Comparison of ENCODE assay signal across 10 cellular contexts in the genomic region with DNA sequence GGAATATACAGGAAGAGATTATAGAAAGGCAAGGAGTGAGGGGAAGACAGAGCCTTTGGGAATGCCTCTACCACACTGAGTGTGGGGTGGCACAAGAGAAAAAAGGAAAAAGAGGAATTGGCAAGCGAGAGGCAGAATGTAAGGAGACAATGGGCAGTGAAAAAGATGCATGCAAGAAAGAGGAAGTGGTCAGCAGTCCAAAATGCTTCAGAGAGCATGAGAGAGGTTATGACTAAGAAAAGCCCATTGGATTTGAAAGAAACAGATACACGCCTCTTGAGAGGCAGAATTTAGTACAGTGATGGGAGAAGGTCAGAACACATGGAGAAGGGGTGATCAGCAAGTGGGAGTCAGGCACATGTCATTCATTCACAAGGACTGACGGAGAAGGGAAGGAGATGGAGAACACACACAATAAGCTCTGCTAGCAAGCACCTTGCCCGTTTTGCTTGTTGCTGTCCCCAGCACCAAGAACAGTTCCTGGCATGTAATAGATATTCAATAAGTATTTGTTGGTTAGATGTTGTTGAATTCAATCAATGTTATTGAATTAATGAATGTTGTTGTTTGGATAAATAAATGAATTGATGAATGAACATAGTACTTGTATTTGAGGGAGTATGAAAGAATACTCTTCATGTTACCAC. TPM values are rescaled to one million over a fixed set of nuclear protein-coding genes. Genes with fewer than 3 reads are reported as not detected.
DNase-seq lines count a peak whose midpoint lies in the region; ATAC-seq, FAIRE-seq and TF ChIP-seq lines count a peak whose summit lies in the region.
"Had no signal": no experiment of that assay in that cellular context is flagged by ENCODE, and none has a peak within 500 bp of the region (broad histone marks: within the 10 kb centered on the region; RNA-seq: fewer than 3 reads in every experiment).

No MANE protein-coding gene starts in this region.

- H2AFZ ChIP-seq in HepG2 (ENCODE audit: low read length), result no peak overlapping the region
- H2AFZ ChIP-seq: neural progenitor cell had no signal

- in situ Hi-C loops in HepG2 (cut with HindIII; ENCODE audit: extremely low pct_ligation_motif_present, low pct_unique_long_range_greater_than_20kb), result no loop called here

- TF ChIP-seq CTCF in HepG2 (CRISPR knock-in tag; IDR thresholded peaks at IDR 0.05), result no peak

- TF ChIP-seq POLR2A in HepG2 (IDR thresholded peaks at IDR 0.05; ENCODE audit: insufficient read depth in 1 of 2, low read depth in 2 of 2, low read length in 2 of 2), result no peak

- H3K27ac ChIP-seq in HepG2 (ENCODE audit: extremely low read length, insufficient read depth, low read length), result no peak overlapping the region
- no peak overlapping the region for H3K27ac ChIP-seq in substantia nigra (ENCODE audit: low read depth, low read length, poor library complexity, severe bottlenecking)
- H3K27ac ChIP-seq: neural progenitor cell had no signal

- no peaks in the 10 kb centered on the region for H3K9me3 ChIP-seq in HepG2 (ENCODE audit: low read length)

- ATAC-seq in GM19025 (IDR thresholded peaks at IDR 0.05; ENCODE audit: low read depth, unreplicated experiment) (peak; percentile 97), HG02642 (IDR thresholded peaks at IDR 0.05; ENCODE audit: poor library complexity, unreplicated experiment) (peak; percentile 97), HG03520 (IDR thresholded peaks at IDR 0.05; ENCODE audit: unreplicated experiment) (peak; percentile 98), HepG2 (no peak)

- FAIRE-seq in urothelium cell line (lab: Jason Lieb, UNC) (no peak), HepG2 (lab: Jason Lieb, UNC) (no peak)

- TF ChIP-seq EP300 in HepG2 (IDR thresholded peaks at IDR 0.05; ENCODE audit: low read depth in 2 of 2, low read length in 2 of 2) (no peak), HepG2 (CRISPR knock-in tag; IDR thresholded peaks at IDR 0.05; ENCODE audit: borderline replicate concordance) (no peak)

- POLR2A ChIA-PET in HepG2 (lab: Yijun Ruan, JAX), result no interaction called here

- DNase-seq in foreskin melanocyte (peak; percentile 59), urothelium cell line (ENCODE audit: low spot score) (no peak), HepG2 (ENCODE audit: low spot score) (no peak), substantia nigra (lab: John Stamatoyannopoulos, UW) (no peak)
- no peak for DNase-seq in activated T-cell treated with anti-CD3 and anti-CD28 coated beads, Interleukin-2, amount 50 U/mL, for 48 hours
- DNase-seq: T-helper 9 cell had no signal

- no peaks in the 10 kb centered on the region for H4K20me1 ChIP-seq in HepG2 (ENCODE audit: insufficient read depth, low read length)

- no peak for TF ChIP-seq RAD21 in HepG2 (CRISPR knock-in tag; IDR thresholded peaks at IDR 0.05)

- no peaks in the 10 kb centered on the region for H3K36me3 ChIP-seq in HepG2 (replicated peaks in 1 of 2; ENCODE audit: control insufficient read depth in 1 of 2, insufficient read depth in 2 of 2, low read length in 2 of 2)
- H3K36me3 ChIP-seq: neural progenitor cell had no signal

- no TSS peak for BruUV-seq in HepG2 (replicated peaks; lab: Mats Ljungman, UMichigan)

- no peaks in the 10 kb centered on the region for H3K79me2 ChIP-seq in HepG2 (ENCODE audit: insufficient read depth, low read length)

- peaks cover 1% of the 10 kb centered on the region; the same call in 1 of the 2 replicates for H3K4me1 ChIP-seq in HepG2 (ENCODE audit: insufficient read depth, low read length)
- H3K4me1 ChIP-seq: neural progenitor cell had no signal

- CTCF ChIA-PET in HepG2 (lab: Yijun Ruan, JAX; ENCODE audit: low intra/inter-chr PET ratio, low total read pairs), result no interaction called here

- H3K27me3 ChIP-seq in HepG2 (ENCODE audit: control insufficient read depth in 1 of 2, insufficient read depth in 2 of 2, low read length in 2 of 2), result no peaks in the 10 kb centered on the region

- 3% methylated on average over 4 of the region's 4 CpGs for WGBS in HepG2 (ENCODE audit: low lambda C conversion rate)

- intact Hi-C loops in HepG2 (cut with micrococcal nuclease; ENCODE audit: unreplicated experiment), result no loop called here

- no peak overlapping the region for H3K4me2 ChIP-seq in HepG2 (ENCODE audit: low read depth, low read length)
- H3K4me2 ChIP-seq: neural progenitor cell had no signal

- no peak overlapping the region for H3K9ac ChIP-seq in HepG2 (ENCODE audit: insufficient read depth, low read depth, low read length)
- H3K9ac ChIP-seq: neural progenitor cell had no signal

- no peak overlapping the region for H3K4me3 ChIP-seq in HepG2 (replicated peaks in 1 of 3; ENCODE audit: insufficient read depth in 1 of 3, low read depth in 2 of 3, low read length in 3 of 3)
- H3K4me3 ChIP-seq: neural progenitor cell had no signal

TF ChIP-seq in HepG2, 621 proteins besides CTCF, POLR2A, EP300 and RAD21:
- TF ChIP-seq FOXK2 (IDR thresholded peaks at IDR 0.05) (no peak), ZC3H13 (CRISPR knock-in tag; IDR thresholded peaks at IDR 0.05) (no peak), AKAP8 (CRISPR knock-in tag; IDR thresholded peaks at IDR 0.05) (no peak), POLR2G (IDR thresholded peaks at IDR 0.05; ENCODE audit: low read depth, low read length) (no peak), MBNL3 (CRISPR knock-in tag; conservative IDR thresholded peaks at IDR 0.05) (no peak)
- TF ChIP-seq, protein P1, sequence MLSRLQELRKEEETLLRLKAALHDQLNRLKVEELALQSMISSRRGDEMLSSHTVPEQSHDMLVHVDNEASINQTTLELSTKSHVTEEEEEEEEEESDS (CRISPR knock-in tag; IDR thresholded peaks at IDR 0.05; ENCODE audit: borderline replicate concordance), result no peak
TF ChIP-seq in HepG2: peak in this region for 0.

RNA-seq across cellular contexts. Expression of gene DCHS2, which starts 6.3 kb away (rescaled TPM):
- total RNA-seq in HepG2 (2016; rRNA removed; fragmentation: Illumina TruSeq; extraction: Trizol), result not detected in 2 replicates
- total RNA-seq in HepG2 (2016; cell fraction: cytosol; rRNA removed; fragmentation: Illumina TruSeq; extraction: Trizol; ENCODE audit: low read depth), result not detected in 2 replicates
- 0.11 TPM in 1 of 2 replicates, not detected in the other for total RNA-seq in HepG2 (2016; cell fraction: insoluble cytoplasmic fraction; rRNA removed; fragmentation: Illumina TruSeq; extraction: Trizol)
- total RNA-seq in HepG2 (2016; cell fraction: membrane; rRNA removed; fragmentation: Illumina TruSeq; extraction: Trizol), result not detected in 2 replicates
- total RNA-seq in HepG2 (2016; cell fraction: nucleus; rRNA removed; fragmentation: Illumina TruSeq; extraction: Trizol), result not detected in 2 replicates
- 0.03 and 0.05 TPM in 2 replicates for polyA plus RNA-seq in HepG2 (2011; rRNA removed)
- polyA plus RNA-seq in HepG2 (2011; cell fraction: cytosol; rRNA removed), result 0.04 and 0.09 TPM in 2 replicates
- 0.16 TPM in 2 replicates for polyA plus RNA-seq in HepG2 (2011; cell fraction: nucleus; rRNA removed)
- polyA plus RNA-seq in HepG2 (2012), result 0.03 and 0.20 TPM in 2 replicates
- not detected in 2 replicates for polyA plus RNA-seq in HepG2 (2016; cell fraction: cytosol; fragmentation: Illumina TruSeq; extraction: Trizol; ENCODE audit: low read depth)
- polyA plus RNA-seq in HepG2 (2016; cell fraction: insoluble cytoplasmic fraction; fragmentation: Illumina TruSeq; extraction: Trizol; ENCODE audit: low read depth), result not detected in 2 replicates
- not detected in 2 replicates for polyA plus RNA-seq in HepG2 (2016; cell fraction: membrane; fragmentation: Illumina TruSeq; extraction: Trizol; ENCODE audit: low read depth)
- polyA plus RNA-seq in HepG2 (2016; cell fraction: nucleus; fragmentation: Illumina TruSeq; extraction: Trizol; ENCODE audit: insufficient read depth, low read depth), result not detected in 2 replicates
- 0.24 TPM in 1 of 2 replicates, not detected in the other for polyA minus RNA-seq in HepG2 (2011; rRNA and poly(A)+ RNA removed; ENCODE audit: low replicate concordance)
- 0.53 TPM in 1 of 2 replicates, not detected in the other for polyA minus RNA-seq in HepG2 (2011; cell fraction: cytosol; rRNA and poly(A)+ RNA removed)
- 0.26 and 0.62 TPM in 2 replicates for polyA minus RNA-seq in HepG2 (2011; cell fraction: nucleus; rRNA and poly(A)+ RNA removed)
